1 cellular context compared by ENCODE assay signal in genomic region chr1:99751877-99752504, GRCh38.
TF ChIP-seq lines count a peak whose summit lies in the region.

No MANE protein-coding gene starts in this region.

TF ChIP-seq in HCT116, 20 proteins besides CTCF, POLR2A, EP300 and RAD21 (continued from another document):
- no peak for TF ChIP-seq REST (IDR thresholded peaks at IDR 0.05; ENCODE audit: low read depth)
